In genomic region chr10:306654-307185, GRCh38 we compare ENCODE assay signal across 14 cellular contexts.
DNase-seq lines count a peak whose midpoint lies in the region; ATAC-seq, FAIRE-seq and TF ChIP-seq lines count a peak whose summit lies in the region.
"Had no signal": no experiment of that assay in that cellular context is flagged by ENCODE, and none has a peak within 500 bp of the region (broad histone marks: within the 10 kb centered on the region; RNA-seq: fewer than 3 reads in every experiment).

No MANE protein-coding gene starts in this region.

- WGBS in heart left ventricle, 4 donors, result 53 to 58% (median 54%) methylated on average over 9 of the region's 9 CpGs
- 19% methylated on average over 5 of the region's 9 CpGs for WGBS in HepG2 (ENCODE audit: low lambda C conversion rate)

- H3K79me2 ChIP-seq in HepG2 (ENCODE audit: insufficient read depth, low read length), result no peaks in the 10 kb centered on the region

- FAIRE-seq in HepG2 (lab: Jason Lieb, UNC), result peak; percentile 21

- H3K4me1 ChIP-seq in heart left ventricle (peaks cover 0 to 13% (median 4%) of the 10 kb centered on the region in 12 donors), SJCRH30 (0 out of 2 replicates have a peak, but pooled peaks cover 3% of the 10 kb centered on the region), HepG2 (ENCODE audit: insufficient read depth, low read length) (peaks cover 34% of the 10 kb centered on the region), breast epithelium (no peaks in the 10 kb centered on the region)
- H3K4me1 ChIP-seq: tibial artery had no signal

- peak; percentile 41 for ATAC-seq in left ventricle myocardium superior
- no peak for ATAC-seq in heart left ventricle
- ATAC-seq in HepG2, result peak; percentile 97
- no peak for ATAC-seq in GM19023 (IDR thresholded peaks at IDR 0.05; ENCODE audit: unreplicated experiment)

- BruUV-seq in HepG2 (replicated peaks; lab: Mats Ljungman, UMichigan), result no TSS peak

- H3K27me3 ChIP-seq in heart left ventricle, result no peaks in the 10 kb centered on the region
- H3K27me3 ChIP-seq in SJCRH30, result no peaks in the 10 kb centered on the region
- H3K27me3 ChIP-seq in HepG2 (ENCODE audit: control insufficient read depth in 1 of 2, insufficient read depth in 2 of 2, low read length in 2 of 2), result no peaks in the 10 kb centered on the region
- H3K27me3 ChIP-seq in breast epithelium, result no peaks in the 10 kb centered on the region
- H3K27me3 ChIP-seq: tibial artery had no signal

- no peak for TF ChIP-seq RAD21 in HepG2 (CRISPR knock-in tag; IDR thresholded peaks at IDR 0.05)

- no peaks in the 10 kb centered on the region for H4K20me1 ChIP-seq in HepG2 (ENCODE audit: insufficient read depth, low read length)

- H3K27ac ChIP-seq in heart left ventricle (no peak overlapping the region), SJCRH30 (no peak overlapping the region), HepG2 (ENCODE audit: extremely low read length, insufficient read depth, low read length) (peak overlapping the region; percentile 14), breast epithelium (no peak overlapping the region)
- H3K27ac ChIP-seq: tibial artery had no signal

- intact Hi-C loops in left ventricle myocardium superior (cut with micrococcal nuclease), result no loop called here
- intact Hi-C loops in heart left ventricle (cut with DNase I), result no loop called here
- intact Hi-C loops in HepG2 (cut with micrococcal nuclease; ENCODE audit: unreplicated experiment), result no loop called here
- intact Hi-C loops in breast epithelium (cut with DNase I; ENCODE audit: low total_unique reads), result no loop called here

- no peak overlapping the region for H3K4me3 ChIP-seq in heart left ventricle
- H3K4me3 ChIP-seq in SJCRH30, result no peak overlapping the region
- H3K4me3 ChIP-seq in HepG2 (replicated peaks in 1 of 3; ENCODE audit: insufficient read depth in 1 of 3, low read depth in 2 of 3, low read length in 3 of 3), result no peak overlapping the region
- H3K4me3 ChIP-seq in breast epithelium, result no peak overlapping the region
- H3K4me3 ChIP-seq: tibial artery had no signal

- no peak for TF ChIP-seq POLR2A in heart left ventricle (IDR thresholded peaks at IDR 0.05)
- no peak for TF ChIP-seq POLR2A in HepG2 (IDR thresholded peaks at IDR 0.05; ENCODE audit: insufficient read depth in 1 of 2, low read depth in 2 of 2, low read length in 2 of 2)
- TF ChIP-seq POLR2A in breast epithelium (IDR thresholded peaks at IDR 0.05), result no peak

- in situ Hi-C loops in HepG2 (cut with HindIII; ENCODE audit: extremely low pct_ligation_motif_present, low pct_unique_long_range_greater_than_20kb), result no loop called here

- POLR2A ChIA-PET in HepG2 (lab: Yijun Ruan, JAX), result interaction anchor here (0.9 kb wide), 1 partner anchor 22 kb away, joined by 3 read pairs; no protein-coding TSS in a partner anchor

- TF ChIP-seq EP300 in HepG2 (IDR thresholded peaks at IDR 0.05; ENCODE audit: low read depth in 2 of 2, low read length in 2 of 2) (no peak), HepG2 (CRISPR knock-in tag; IDR thresholded peaks at IDR 0.05; ENCODE audit: borderline replicate concordance) (no peak)

- H3K4me2 ChIP-seq in HepG2 (ENCODE audit: low read depth, low read length), result no peak overlapping the region; the same call in 1 of the 2 replicates

- H3K9ac ChIP-seq in HepG2 (ENCODE audit: insufficient read depth, low read depth, low read length), result no peak overlapping the region

- H3K36me3 ChIP-seq in heart left ventricle, result peaks cover 0 to 49% (median 8%) of the 10 kb centered on the region in 9 donors
- no peaks in the 10 kb centered on the region for H3K36me3 ChIP-seq in SJCRH30
- H3K36me3 ChIP-seq in HepG2 (replicated peaks in 1 of 2; ENCODE audit: control insufficient read depth in 1 of 2, insufficient read depth in 2 of 2, low read length in 2 of 2), result no peaks in the 10 kb centered on the region; a peak in 1 of 5 replicates
- H3K36me3 ChIP-seq in breast epithelium, result no peaks in the 10 kb centered on the region

- H3K9me3 ChIP-seq in heart left ventricle (no peaks in the 10 kb centered on the region), SJCRH30 (replicated peaks) (no peaks in the 10 kb centered on the region), HepG2 (ENCODE audit: low read length) (no peaks in the 10 kb centered on the region), breast epithelium (no peaks in the 10 kb centered on the region)
- H3K9me3 ChIP-seq: tibial artery had no signal

- no peak for TF ChIP-seq CTCF in heart left ventricle (IDR thresholded peaks at IDR 0.05)
- TF ChIP-seq CTCF in HepG2 (CRISPR knock-in tag; IDR thresholded peaks at IDR 0.05), result peak; percentile 23; the same call in 1 of the 2 replicates
- no peak for TF ChIP-seq CTCF in breast epithelium (IDR thresholded peaks at IDR 0.05)

- no peak overlapping the region for H2AFZ ChIP-seq in HepG2 (ENCODE audit: low read length)

- DNase-seq in left ventricle myocardium superior, result no peak
- DNase-seq in heart left ventricle, result no peak
- DNase-seq in SJCRH30, result peak; percentile 46 to 59
- DNase-seq in HepG2 (ENCODE audit: low spot score), result peak; percentile 61
- no peak for DNase-seq in activated CD4-positive, alpha-beta T cell treated with anti-CD3 and anti-CD28 coated beads for 48 hours
- no peak for DNase-seq in NCI-H446 (lab: John Stamatoyannopoulos, UW)
- DNase-seq in breast epithelium (ENCODE audit: low spot score in 2 of 2), result no peak
- DNase-seq: activated CD8-positive, alpha-beta memory T cell treated with anti-CD3 and anti-CD28 coated beads, Interleukin-2, amount 50 U/mL, for 4 hours; amygdala; DMS79 treated with DMSO at 0.1 percent for 48 hours; effector CD4-positive, alpha-beta T cell; NCI-H1092 treated with DMSO at 0.1 percent for 48 hours; tibial artery had no signal

- CTCF ChIA-PET in HepG2 (lab: Yijun Ruan, JAX; ENCODE audit: low intra/inter-chr PET ratio, low total read pairs), result no interaction called here

TF ChIP-seq in HepG2, 621 proteins besides CTCF, POLR2A, EP300 and RAD21 (continues in another document):
- TF ChIP-seq ZNF616 (CRISPR knock-in tag; IDR thresholded peaks at IDR 0.05; ENCODE audit: low read depth) (no peak), ZFP82 (CRISPR knock-in tag; IDR thresholded peaks at IDR 0.05; ENCODE audit: borderline replicate concordance) (no peak), SETDB1 (CRISPR knock-in tag; IDR thresholded peaks at IDR 0.05; ENCODE audit: borderline replicate concordance) (no peak), PAX8 (CRISPR knock-in tag; IDR thresholded peaks at IDR 0.05; ENCODE audit: borderline replicate concordance) (no peak), SP1 (IDR thresholded peaks at IDR 0.05) (no peak), SP1 (CRISPR knock-in tag; IDR thresholded peaks at IDR 0.05) (no peak), ZNF841 (CRISPR knock-in tag; IDR thresholded peaks at IDR 0.05; ENCODE audit: borderline replicate concordance) (no peak), CC2D1A (CRISPR knock-in tag; IDR thresholded peaks at IDR 0.05) (no peak), IRX3 (CRISPR knock-in tag; IDR thresholded peaks at IDR 0.05; ENCODE audit: borderline replicate concordance, low read depth) (no peak), TP53 (CRISPR knock-in tag; conservative IDR thresholded peaks at IDR 0.05) (no peak), ZNF883 (CRISPR knock-in tag; IDR thresholded peaks at IDR 0.05; ENCODE audit: not compliant biosample characterization) (no peak), ZKSCAN1 (IDR thresholded peaks at IDR 0.05; ENCODE audit: low read length) (no peak), ZFAT (CRISPR knock-in tag; conservative IDR thresholded peaks at IDR 0.05) (no peak), ZSCAN12 (CRISPR knock-in tag; IDR thresholded peaks at IDR 0.05) (no peak), ZNF777 (CRISPR knock-in tag; IDR thresholded peaks at IDR 0.05) (no peak)
- TF ChIP-seq, protein P1, sequence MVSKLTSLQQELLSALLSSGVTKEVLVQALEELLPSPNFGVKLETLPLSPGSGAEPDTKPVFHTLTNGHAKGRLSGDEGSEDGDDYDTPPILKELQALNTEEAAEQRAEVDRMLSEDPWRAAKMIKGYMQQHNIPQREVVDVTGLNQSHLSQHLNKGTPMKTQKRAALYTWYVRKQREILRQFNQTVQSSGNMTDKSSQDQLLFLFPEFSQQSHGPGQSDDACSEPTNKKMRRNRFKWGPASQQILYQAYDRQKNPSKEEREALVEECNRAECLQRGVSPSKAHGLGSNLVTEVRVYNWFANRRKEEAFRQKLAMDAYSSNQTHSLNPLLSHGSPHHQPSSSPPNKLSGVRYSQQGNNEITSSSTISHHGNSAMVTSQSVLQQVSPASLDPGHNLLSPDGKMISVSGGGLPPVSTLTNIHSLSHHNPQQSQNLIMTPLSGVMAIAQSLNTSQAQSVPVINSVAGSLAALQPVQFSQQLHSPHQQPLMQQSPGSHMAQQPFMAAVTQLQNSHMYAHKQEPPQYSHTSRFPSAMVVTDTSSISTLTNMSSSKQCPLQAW (CRISPR knock-in tag; IDR thresholded peaks at IDR 0.05), result 0 out of 2 replicates have a peak, but pooled peaks have one; percentile 30
- TF ChIP-seq, protein P2, sequence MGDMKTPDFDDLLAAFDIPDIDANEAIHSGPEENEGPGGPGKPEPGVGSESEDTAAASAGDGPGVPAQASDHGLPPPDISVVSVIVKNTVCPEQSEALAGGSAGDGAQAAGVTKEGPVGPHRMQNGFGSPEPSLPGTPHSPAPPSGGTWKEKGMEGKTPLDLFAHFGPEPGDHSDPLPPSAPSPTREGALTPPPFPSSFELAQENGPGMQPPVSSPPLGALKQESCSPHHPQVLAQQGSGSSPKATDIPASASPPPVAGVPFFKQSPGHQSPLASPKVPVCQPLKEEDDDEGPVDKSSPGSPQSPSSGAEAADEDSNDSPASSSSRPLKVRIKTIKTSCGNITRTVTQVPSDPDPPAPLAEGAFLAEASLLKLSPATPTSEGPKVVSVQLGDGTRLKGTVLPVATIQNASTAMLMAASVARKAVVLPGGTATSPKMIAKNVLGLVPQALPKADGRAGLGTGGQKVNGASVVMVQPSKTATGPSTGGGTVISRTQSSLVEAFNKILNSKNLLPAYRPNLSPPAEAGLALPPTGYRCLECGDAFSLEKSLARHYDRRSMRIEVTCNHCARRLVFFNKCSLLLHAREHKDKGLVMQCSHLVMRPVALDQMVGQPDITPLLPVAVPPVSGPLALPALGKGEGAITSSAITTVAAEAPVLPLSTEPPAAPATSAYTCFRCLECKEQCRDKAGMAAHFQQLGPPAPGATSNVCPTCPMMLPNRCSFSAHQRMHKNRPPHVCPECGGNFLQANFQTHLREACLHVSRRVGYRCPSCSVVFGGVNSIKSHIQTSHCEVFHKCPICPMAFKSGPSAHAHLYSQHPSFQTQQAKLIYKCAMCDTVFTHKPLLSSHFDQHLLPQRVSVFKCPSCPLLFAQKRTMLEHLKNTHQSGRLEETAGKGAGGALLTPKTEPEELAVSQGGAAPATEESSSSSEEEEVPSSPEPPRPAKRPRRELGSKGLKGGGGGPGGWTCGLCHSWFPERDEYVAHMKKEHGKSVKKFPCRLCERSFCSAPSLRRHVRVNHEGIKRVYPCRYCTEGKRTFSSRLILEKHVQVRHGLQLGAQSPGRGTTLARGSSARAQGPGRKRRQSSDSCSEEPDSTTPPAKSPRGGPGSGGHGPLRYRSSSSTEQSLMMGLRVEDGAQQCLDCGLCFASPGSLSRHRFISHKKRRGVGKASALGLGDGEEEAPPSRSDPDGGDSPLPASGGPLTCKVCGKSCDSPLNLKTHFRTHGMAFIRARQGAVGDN (CRISPR knock-in tag; IDR thresholded peaks at IDR 0.05), result peak; percentile 41

Comparison
In these comparisons a context has a peak if more than half of its experiments do, and no peak if none do; other contexts are left out.
1. ATAC-seq: peak in left ventricle myocardium superior (single experiment) and HepG2 (single experiment); none in heart left ventricle (0 of 4) and GM19023 (single experiment).
2. DNase-seq: peak in SJCRH30 (2 of 2) and HepG2 (single experiment); none in left ventricle myocardium superior (single experiment), heart left ventricle (0 of 5), activated CD4-positive, alpha-beta T cell treated with anti-CD3 and anti-CD28 coated beads for 48 hours (single experiment), NCI-H446 (0 of 2) and breast epithelium (0 of 2).